ENCODE assay signal across 8 cellular contexts in genomic region chr19:3075605-3076431, GRCh38. TPM values are rescaled to one million over a fixed set of nuclear protein-coding genes. Genes with fewer than 3 reads are reported as not detected.
DNase-seq lines count a peak whose midpoint lies in the region; ATAC-seq and TF ChIP-seq lines count a peak whose summit lies in the region.

No MANE protein-coding gene starts in this region.

- H3K9me3 ChIP-seq in mesenchymal stem cell (ENCODE audit: control insufficient read depth, low read length) = no peaks in the 10 kb centered on the region

- peak overlapping the region; percentile 50 for H3K4me2 ChIP-seq in mesenchymal stem cell (ENCODE audit: low read length, poor library complexity, severe bottlenecking)

- peaks cover 14% of the 10 kb centered on the region for H3K4me1 ChIP-seq in mesenchymal stem cell (ENCODE audit: control insufficient read depth, insufficient read depth, low read depth, low read length)

- H3K4me3 ChIP-seq in choroid plexus epithelial cell (ENCODE audit: low read depth, low read length) = peak overlapping the region; percentile 41
- H3K4me3 ChIP-seq in mesenchymal stem cell (ENCODE audit: insufficient read depth in 1 of 2, low read depth in 1 of 2, low read length in 2 of 2) = peak overlapping the region in 1 of 2 experiments; percentile 60

- no peak overlapping the region for H4K8ac ChIP-seq in mesenchymal stem cell (ENCODE audit: low read length)

- no peak overlapping the region for H3K4ac ChIP-seq in mesenchymal stem cell (ENCODE audit: low read depth in 1 of 2, low read length in 2 of 2)

- ATAC-seq in GM18502 (IDR thresholded peaks at IDR 0.05; ENCODE audit: poor library complexity, unreplicated experiment) (no peak), GM18867 (IDR thresholded peaks at IDR 0.05; ENCODE audit: unreplicated experiment) (no peak)

- H3K18ac ChIP-seq in mesenchymal stem cell (ENCODE audit: low read depth in 1 of 2, low read length in 2 of 2) = peak overlapping the region in 1 of 2 experiments; percentile 48

- H3K36me3 ChIP-seq in mesenchymal stem cell (ENCODE audit: control insufficient read depth in 1 of 2, insufficient read depth in 2 of 2, low read depth in 1 of 2, low read length in 2 of 2) = no peaks in the 10 kb centered on the region

- no peak overlapping the region for H2AK5ac ChIP-seq in mesenchymal stem cell (ENCODE audit: low read length, severe bottlenecking)

- peak overlapping the region; percentile 30 for H2BK15ac ChIP-seq in mesenchymal stem cell (ENCODE audit: low read depth, poor library complexity, severe bottlenecking)

- no peak overlapping the region for H3K14ac ChIP-seq in mesenchymal stem cell (ENCODE audit: low read length in 2 of 2)

- H2BK5ac ChIP-seq in mesenchymal stem cell (ENCODE audit: low read depth, low read length, poor library complexity, severe bottlenecking) = no peak overlapping the region

- no peak overlapping the region for H4K91ac ChIP-seq in mesenchymal stem cell (ENCODE audit: low read length)

- H3K9ac ChIP-seq in mesenchymal stem cell (ENCODE audit: low read length) = peak overlapping the region; percentile 5

- peak; percentile 75 for TF ChIP-seq CTCF in choroid plexus epithelial cell (conservative IDR thresholded peaks at IDR 0.05; ENCODE audit: low read depth, low read length)

- H3K27ac ChIP-seq in mesenchymal stem cell (ENCODE audit: low read length, poor library complexity, severe bottlenecking) = no peak overlapping the region

- H3K27me3 ChIP-seq in mesenchymal stem cell (ENCODE audit: control insufficient read depth in 1 of 2, insufficient read depth in 1 of 2, low read length in 2 of 2) = peaks cover 0 to 5% of the 10 kb centered on the region in 2 experiments

- 19% methylated on average over 41 of the region's 41 CpGs for WGBS in mesenchymal stem cell

- H2BK12ac ChIP-seq in mesenchymal stem cell (ENCODE audit: low read length in 2 of 2) = no peak overlapping the region

- no peak overlapping the region for H2AFZ ChIP-seq in mesenchymal stem cell (ENCODE audit: low read depth, low read length)

- DNase-seq in Daoy (ENCODE audit: low read depth) (peak; percentile 65), NAMALWA (ENCODE audit: low spot score) (peak; percentile 66), choroid plexus epithelial cell (ENCODE audit: low read depth) (no peak), mesenchymal stem cell (no peak)
- DNase-seq in activated CD4-positive, CD25-positive, alpha-beta regulatory T cell treated with anti-CD3 and anti-CD28 coated beads, Interleukin-2, amount 50 U/mL, for 72 hours = peak; percentile 85
- peak; percentile 92 for DNase-seq in stimulated activated CD8-positive, alpha-beta memory T cell treated with anti-CD3 and anti-CD28 coated beads, Interleukin-4, amount 100 ng/mL, for 48 hours

- H3K79me1 ChIP-seq in mesenchymal stem cell (replicated peaks; ENCODE audit: low read length, poor library complexity, severe bottlenecking) = no peaks in the 10 kb centered on the region

- H3K23ac ChIP-seq in mesenchymal stem cell (ENCODE audit: low read length in 2 of 2) = no peak overlapping the region

- no peak overlapping the region for H2BK120ac ChIP-seq in mesenchymal stem cell (ENCODE audit: low read depth, low read length)

RNA-seq across cellular contexts. Expression of gene TLE5, which starts 13.5 kb away (rescaled TPM):
- 147 and 186 TPM in 2 replicates for total RNA-seq in Daoy (2014; rRNA removed; shearing (Covaris generic))
- 329 TPM for polyA plus RNA-seq in mesenchymal stem cell (2013, experiment 1 of 2)
- 321 TPM for polyA plus RNA-seq in mesenchymal stem cell (2013, experiment 2 of 2)

RNA-seq across cellular contexts. Expression of gene GNA11, which starts 18.3 kb away (rescaled TPM):
- total RNA-seq in Daoy (2014; rRNA removed; shearing (Covaris generic)) = 35.6 and 46.2 TPM in 2 replicates
- 49.8 TPM for polyA plus RNA-seq in mesenchymal stem cell (2013, experiment 1 of 2)
- polyA plus RNA-seq in mesenchymal stem cell (2013, experiment 2 of 2) = 49.0 TPM

RNA-seq across cellular contexts. Expression of gene TLE2, which starts 46.7 kb away (rescaled TPM):
- 0.03 and 1.5 TPM in 2 replicates for total RNA-seq in Daoy (2014; rRNA removed; shearing (Covaris generic))
- polyA plus RNA-seq in mesenchymal stem cell (2013, experiment 1 of 2) = 9.5 TPM
- 8.7 TPM for polyA plus RNA-seq in mesenchymal stem cell (2013, experiment 2 of 2)

Comparison
In these comparisons a context has a peak if more than half of its experiments do, and no peak if none do; other contexts are left out.
1. DNase-seq: peak in Daoy (single experiment), NAMALWA (single experiment), activated CD4-positive, CD25-positive, alpha-beta regulatory T cell treated with anti-CD3 and anti-CD28 coated beads, Interleukin-2, amount 50 U/mL, for 72 hours (single experiment) and stimulated activated CD8-positive, alpha-beta memory T cell treated with anti-CD3 and anti-CD28 coated beads, Interleukin-4, amount 100 ng/mL, for 48 hours (single experiment); none in choroid plexus epithelial cell (single experiment) and mesenchymal stem cell (single experiment).